Comparison of ENCODE assay signal across 1 cellular context in the genomic region with DNA sequence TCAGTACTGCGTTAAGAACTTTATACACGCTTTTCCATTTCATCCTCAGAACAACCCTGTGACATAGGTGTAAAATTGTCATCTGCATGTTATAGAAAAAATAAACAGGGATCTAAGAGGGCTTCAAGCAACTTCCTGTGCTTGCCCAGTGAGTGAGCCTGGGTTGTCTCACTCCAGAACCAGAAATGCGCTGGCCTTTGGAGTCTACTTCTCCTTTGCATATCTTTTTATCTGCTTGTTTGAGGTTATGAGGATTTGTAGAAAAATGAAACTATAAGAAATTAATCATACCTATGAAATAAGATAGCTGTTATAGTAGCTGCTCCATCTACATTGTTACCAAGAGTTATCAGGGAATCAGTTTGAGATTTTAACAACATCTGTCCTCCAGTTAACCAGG.
TF ChIP-seq lines count a peak whose summit lies in the region.

No MANE protein-coding gene starts in this region.

TF ChIP-seq in SK-N-SH treated with all-trans-retinoic acid at 6 μM for 48 hours, 23 proteins besides CTCF, POLR2A, EP300 and RAD21 (continued from another document):
- TF ChIP-seq, protein P1, sequence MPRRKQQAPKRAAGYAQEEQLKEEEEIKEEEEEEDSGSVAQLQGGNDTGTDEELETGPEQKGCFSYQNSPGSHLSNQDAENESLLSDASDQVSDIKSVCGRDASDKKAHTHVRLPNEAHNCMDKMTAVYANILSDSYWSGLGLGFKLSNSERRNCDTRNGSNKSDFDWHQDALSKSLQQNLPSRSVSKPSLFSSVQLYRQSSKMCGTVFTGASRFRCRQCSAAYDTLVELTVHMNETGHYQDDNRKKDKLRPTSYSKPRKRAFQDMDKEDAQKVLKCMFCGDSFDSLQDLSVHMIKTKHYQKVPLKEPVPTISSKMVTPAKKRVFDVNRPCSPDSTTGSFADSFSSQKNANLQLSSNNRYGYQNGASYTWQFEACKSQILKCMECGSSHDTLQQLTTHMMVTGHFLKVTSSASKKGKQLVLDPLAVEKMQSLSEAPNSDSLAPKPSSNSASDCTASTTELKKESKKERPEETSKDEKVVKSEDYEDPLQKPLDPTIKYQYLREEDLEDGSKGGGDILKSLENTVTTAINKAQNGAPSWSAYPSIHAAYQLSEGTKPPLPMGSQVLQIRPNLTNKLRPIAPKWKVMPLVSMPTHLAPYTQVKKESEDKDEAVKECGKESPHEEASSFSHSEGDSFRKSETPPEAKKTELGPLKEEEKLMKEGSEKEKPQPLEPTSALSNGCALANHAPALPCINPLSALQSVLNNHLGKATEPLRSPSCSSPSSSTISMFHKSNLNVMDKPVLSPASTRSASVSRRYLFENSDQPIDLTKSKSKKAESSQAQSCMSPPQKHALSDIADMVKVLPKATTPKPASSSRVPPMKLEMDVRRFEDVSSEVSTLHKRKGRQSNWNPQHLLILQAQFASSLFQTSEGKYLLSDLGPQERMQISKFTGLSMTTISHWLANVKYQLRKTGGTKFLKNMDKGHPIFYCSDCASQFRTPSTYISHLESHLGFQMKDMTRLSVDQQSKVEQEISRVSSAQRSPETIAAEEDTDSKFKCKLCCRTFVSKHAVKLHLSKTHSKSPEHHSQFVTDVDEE (CRISPR knock-in tag; IDR thresholded peaks at IDR 0.05), result no peak
- TF ChIP-seq OSR1 (CRISPR knock-in tag; IDR thresholded peaks at IDR 0.05), result no peak
- TF ChIP-seq SNAI2 (CRISPR knock-in tag; IDR thresholded peaks at IDR 0.05), result no peak
